8 cellular contexts compared by ENCODE assay signal in genomic region chr15:48191574-48192225, GRCh38. TPM values are rescaled to one million over a fixed set of nuclear protein-coding genes. Genes with fewer than 3 reads are reported as not detected.
DNase-seq lines count a peak whose midpoint lies in the region; ATAC-seq and TF ChIP-seq lines count a peak whose summit lies in the region.

TSS of gene CTXN2 (plus strand) at chr15:48191665. CDS start at chr15:48201301, 9,636 bp downstream.

- TF ChIP-seq CTCF in neural progenitor cell (IDR thresholded peaks at IDR 0.05), result no peak

- peaks cover 17% of the 10 kb centered on the region for H3K4me1 ChIP-seq in endocrine pancreas (ENCODE audit: control insufficient read depth, insufficient read depth, low read length)
- H3K4me1 ChIP-seq in neural progenitor cell, result peaks cover 6% of the 10 kb centered on the region

- H2AFZ ChIP-seq in neural progenitor cell (replicated peaks), result peak within 1 kb of the TSS; percentile 44

- no peaks in the 10 kb centered on the region for H3K79me2 ChIP-seq in neural progenitor cell (ENCODE audit: low read depth)

- peak within 1 kb of the TSS; percentile 81 for H3K4me2 ChIP-seq in neural progenitor cell

- H3K27me3 Mint-ChIP-seq in neural progenitor cell (ENCODE audit: insufficient read depth, low read depth), result peaks cover 4% of the 10 kb centered on the region

- H3K27ac ChIP-seq in neural progenitor cell, result no peak within 1 kb of the TSS

- H3K4me3 ChIP-seq in endocrine pancreas (ENCODE audit: control insufficient read depth, insufficient read depth, low read length), result peak within 1 kb of the TSS; percentile 89
- H3K4me3 ChIP-seq in neural progenitor cell, result peak within 1 kb of the TSS; percentile 47

- no peaks in the 10 kb centered on the region for H3K36me3 ChIP-seq in endocrine pancreas (ENCODE audit: control insufficient read depth, insufficient read depth, low read length)
- H3K36me3 ChIP-seq in neural progenitor cell, result no peaks in the 10 kb centered on the region

- peaks cover 6% of the 10 kb centered on the region for H4K20me1 ChIP-seq in neural progenitor cell (ENCODE audit: low read depth)

- peak within 1 kb of the TSS; percentile 80 for H3K4me3 Mint-ChIP-seq in neural progenitor cell

- H3K9me3 Mint-ChIP-seq in neural progenitor cell, result no peaks in the 10 kb centered on the region

- no peak for ATAC-seq in HG02938 (IDR thresholded peaks at IDR 0.05; ENCODE audit: unreplicated experiment)
- no peak for ATAC-seq in GM19328 (IDR thresholded peaks at IDR 0.05; ENCODE audit: unreplicated experiment)

- no peak within 1 kb of the TSS for H3K27ac Mint-ChIP-seq in neural progenitor cell

- H3K9ac ChIP-seq in endocrine pancreas (ENCODE audit: control insufficient read depth, insufficient read depth, low read length) (peak within 1 kb of the TSS; percentile 42), neural progenitor cell (no peak within 1 kb of the TSS)

- H3K4me1 Mint-ChIP-seq in neural progenitor cell, result peaks cover 14% of the 10 kb centered on the region

- H3K9me3 ChIP-seq in endocrine pancreas (ENCODE audit: control insufficient read depth, low read length) (no peaks in the 10 kb centered on the region), neural progenitor cell (ENCODE audit: low read depth) (no peaks in the 10 kb centered on the region)

- peak; percentile 5 for DNase-seq in Daoy (ENCODE audit: low read depth)
- peak; percentile 9 for DNase-seq in NCI-H345 treated with DMSO at 0.1 percent for 48 hours (lab: John Stamatoyannopoulos, UW; ENCODE audit: unreplicated experiment)
- DNase-seq in neural progenitor cell (ENCODE audit: low spot score), result peak; percentile 60
- DNase-seq in NOMO-1 treated with DMSO at 0.1 percent for 48 hours (lab: John Stamatoyannopoulos, UW; ENCODE audit: unreplicated experiment), result no peak
- DNase-seq in globus pallidus (ENCODE audit: low spot score), result no peak

- H3K36me3 Mint-ChIP-seq in neural progenitor cell, result no peaks in the 10 kb centered on the region

- H3K27me3 ChIP-seq in endocrine pancreas (ENCODE audit: control insufficient read depth, insufficient read depth, low read length) (no peaks in the 10 kb centered on the region), neural progenitor cell (peaks cover 39% of the 10 kb centered on the region)

- no peaks in the 10 kb centered on the region for H3F3A ChIP-seq in neural progenitor cell (ENCODE audit: low read depth)

RNA-seq across cellular contexts. Expression of gene CTXN2, which starts in this region (rescaled TPM):
- not detected in 2 replicates for total RNA-seq in Daoy (2014; rRNA removed; shearing (Covaris generic))
- 0.03 and 0.60 TPM in 2 replicates for total RNA-seq in neural progenitor cell (ENCODE audit: low replicate concordance)

Comparison
In these comparisons a context has a peak if more than half of its experiments do, and no peak if none do; other contexts are left out.
1. Peak in DNase-seq in Daoy; RNA of the gene not detected or under 1 TPM.
2. Peak in DNase-seq, H3K4me3 ChIP-seq and H3K4me2 ChIP-seq in neural progenitor cell; RNA of the gene not detected or under 1 TPM.